Comparison of ENCODE assay signal across 15 cellular contexts in the genomic region with DNA sequence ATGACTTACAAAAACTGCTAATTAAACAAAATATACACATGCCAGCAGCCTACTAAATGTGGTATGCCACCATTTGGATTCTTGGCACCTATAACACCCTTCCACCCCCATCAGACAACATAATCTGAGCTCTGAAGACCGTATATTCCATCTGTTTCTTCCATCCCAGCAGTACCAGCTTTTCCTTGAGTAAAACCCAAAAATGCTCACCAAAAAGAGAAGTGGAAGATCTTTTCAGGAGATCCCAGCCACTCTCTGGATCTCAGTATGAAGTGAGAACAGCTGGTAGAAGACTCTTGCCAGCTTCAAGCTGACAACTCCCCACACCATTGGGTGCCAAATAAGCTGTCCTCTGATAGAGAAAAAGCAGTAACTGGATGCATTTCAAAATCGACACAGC. TPM values are rescaled to one million over a fixed set of nuclear protein-coding genes. Genes with fewer than 3 reads are reported as not detected.
A peak's percentile ranks its signal among the peaks of the same experiment; 100 is the strongest.
DNase-seq lines count a peak whose midpoint lies in the region.
"Had no signal": no experiment of that assay in that cellular context is flagged by ENCODE, and none has a peak within 500 bp of the region (broad histone marks: within the 10 kb centered on the region; RNA-seq: fewer than 3 reads in every experiment).

No MANE protein-coding gene starts in this region.

- DNase-seq in inferior parietal cortex (ENCODE audit: extremely low spot score) = peak; percentile 75
- DNase-seq in occipital lobe (lab: John Stamatoyannopoulos, UW) = peak; percentile 21
- DNase-seq in SKM-1 treated with dmso at 0.1 percent for 144 hours (lab: John Stamatoyannopoulos, UW; ENCODE audit: unreplicated experiment) = no peak
- no peak for DNase-seq in NOMO-1 treated with dmso at 0.1 percent for 144 hours (lab: John Stamatoyannopoulos, UW; ENCODE audit: unreplicated experiment)
- no peak for DNase-seq in GOT3 (lab: John Stamatoyannopoulos, UW)
- DNase-seq: 8988T; ACHN; Caco-2; Calu3; CD4-positive, alpha-beta T cell; CD8-positive, alpha-beta T cell; DMS79 treated with DMSO at 0.1 percent for 48 hours; GF-D8 had no signal

RNA-seq across cellular contexts. Expression of gene REG1B, which starts 22.6 kb away (rescaled TPM):
- not detected for total RNA-seq in occipital lobe
- total RNA-seq: A673; B cell; Caco-2; Calu3; CD4-positive, alpha-beta T cell; CD8-positive, alpha-beta T cell had no signal

RNA-seq across cellular contexts. Expression of gene REG3G, which starts 39.7 kb away (rescaled TPM):
- not detected for total RNA-seq in occipital lobe
- total RNA-seq: A673; B cell; Caco-2; Calu3; CD4-positive, alpha-beta T cell; CD8-positive, alpha-beta T cell had no signal

RNA-seq across cellular contexts. Expression of gene REG1A, which starts 55.1 kb away (rescaled TPM):
- not detected for total RNA-seq in occipital lobe
- total RNA-seq: A673; B cell; Calu3; CD4-positive, alpha-beta T cell; CD8-positive, alpha-beta T cell had no signal

Comparison
In these comparisons a context has a peak if more than half of its experiments do, and no peak if none do; other contexts are left out.
1. DNase-seq: peak in inferior parietal cortex (single experiment) and occipital lobe (single experiment); none in SKM-1 treated with dmso at 0.1 percent for 144 hours (single experiment), NOMO-1 treated with dmso at 0.1 percent for 144 hours (single experiment) and GOT3 (single experiment).